16 cellular contexts compared by ENCODE assay signal in genomic region chr7:23622469-23622868, GRCh38. TPM values are rescaled to one million over a fixed set of nuclear protein-coding genes. Genes with fewer than 3 reads are reported as not detected.
DNase-seq lines count a peak whose midpoint lies in the region; ATAC-seq and TF ChIP-seq lines count a peak whose summit lies in the region.
"Had no signal": no experiment of that assay in that cellular context is flagged by ENCODE, and none has a peak within 500 bp of the region (broad histone marks: within the 10 kb centered on the region; RNA-seq: fewer than 3 reads in every experiment).

No MANE protein-coding gene starts in this region.

- H2BK5ac ChIP-seq in trophoblast cell (ENCODE audit: low read depth, low read length, poor library complexity) = no peak overlapping the region

- H3K4ac ChIP-seq in trophoblast cell (ENCODE audit: low read depth, low read length) = no peak overlapping the region

- H3K79me2 ChIP-seq in trophoblast cell (ENCODE audit: control insufficient read depth, insufficient read depth, low read length, poor library complexity) = no peaks in the 10 kb centered on the region

- H3K4me1 ChIP-seq in RWPE2 (ENCODE audit: insufficient read depth, poor library complexity, severe bottlenecking) = no peaks in the 10 kb centered on the region
- peaks cover 0 to 2% of the 10 kb centered on the region in 2 experiments for H3K4me1 ChIP-seq in trophoblast cell (ENCODE audit: control insufficient read depth in 1 of 2, insufficient read depth in 2 of 2, low read length in 2 of 2)
- H3K4me1 ChIP-seq: right atrium auricular region had no signal

- H3K27ac ChIP-seq in RWPE2 (ENCODE audit: poor library complexity, severe bottlenecking) (no peak overlapping the region), trophoblast cell (ENCODE audit: low read depth, low read length) (no peak overlapping the region)
- H3K27ac ChIP-seq: HL-60, neutrophil, right atrium auricular region had no signal

- H3K18ac ChIP-seq in trophoblast cell (ENCODE audit: low read length) = no peak overlapping the region

- H2AFZ ChIP-seq in trophoblast cell (ENCODE audit: insufficient read depth, low read length, poor library complexity) = no peak overlapping the region

- no peak overlapping the region for H4K91ac ChIP-seq in trophoblast cell (ENCODE audit: low read depth, low read length)

- TF ChIP-seq CTCF in RWPE2 (IDR thresholded peaks at IDR 0.05; ENCODE audit: poor library complexity, severe bottlenecking) (no peak), fibroblast of pulmonary artery (IDR thresholded peaks at IDR 0.05; ENCODE audit: low read length, missing control alignments) (no peak)

- H2BK12ac ChIP-seq in trophoblast cell (ENCODE audit: low read length) = no peak overlapping the region

- no peaks in the 10 kb centered on the region for H3K36me3 ChIP-seq in RWPE2 (ENCODE audit: low read depth)
- H3K36me3 ChIP-seq in trophoblast cell (ENCODE audit: control insufficient read depth in 1 of 2, insufficient read depth in 2 of 2, low read length in 2 of 2) = peaks cover 0 to 2% of the 10 kb centered on the region in 2 experiments

- H3K27me3 ChIP-seq in RWPE2 (ENCODE audit: insufficient read depth, poor library complexity, severe bottlenecking) (peaks cover 3% of the 10 kb centered on the region), trophoblast cell (ENCODE audit: insufficient read depth, low read length) (no peaks in the 10 kb centered on the region)
- H3K27me3 ChIP-seq: neutrophil, right atrium auricular region had no signal

- H3K14ac ChIP-seq in trophoblast cell (ENCODE audit: low read length) = no peak overlapping the region

- no peak overlapping the region for H3K9ac ChIP-seq in trophoblast cell (ENCODE audit: low read length)

- no peak overlapping the region for H2AK5ac ChIP-seq in trophoblast cell (ENCODE audit: low read length)

- peak; percentile 34 for DNase-seq in EH (ENCODE audit: low read depth)
- no peak for DNase-seq in RWPE2 (ENCODE audit: low spot score)
- peak; percentile 27 for DNase-seq in fibroblast of pulmonary artery (ENCODE audit: low read depth)
- DNase-seq in trophoblast cell = peak; percentile 1 to 77
- DNase-seq in NCI-H69 (lab: John Stamatoyannopoulos, UW) = no peak
- DNase-seq in activated CD8-positive, alpha-beta memory T cell treated with anti-CD3 and anti-CD28 coated beads, Interleukin-2, amount 50 U/mL, for 48 hours = no peak
- DNase-seq: activated naive CD8-positive, alpha-beta T cell treated with anti-CD3 and anti-CD28 coated beads for 36 hours; CD4-positive, alpha-beta T cell; kidney glomerular epithelial cell; NCI-H1092 treated with DMSO at 0.1 percent for 48 hours; NCI-H526 treated with DMSO at 0.1 percent for 48 hours had no signal

- H3K23ac ChIP-seq in trophoblast cell (ENCODE audit: low read length) = no peak overlapping the region

- H2BK120ac ChIP-seq in trophoblast cell (ENCODE audit: insufficient read depth, low read length, poor library complexity) = no peak overlapping the region

- H4K8ac ChIP-seq in trophoblast cell (ENCODE audit: low read depth, low read length) = no peak overlapping the region

- H3K79me1 ChIP-seq in trophoblast cell (ENCODE audit: low read length) = no peaks in the 10 kb centered on the region

- ATAC-seq in RWPE2 (ENCODE audit: low read depth) (0 out of 3 replicates have a peak, but pooled peaks have one; percentile 19), GM18909 (IDR thresholded peaks at IDR 0.05; ENCODE audit: poor library complexity, unreplicated experiment) (no peak), GM18907 (IDR thresholded peaks at IDR 0.05; ENCODE audit: unreplicated experiment) (no peak)

- no peak overlapping the region for H3K4me2 ChIP-seq in trophoblast cell (ENCODE audit: low read length)

- H4K12ac ChIP-seq in trophoblast cell (ENCODE audit: low read depth, low read length) = no peak overlapping the region

- H3K4me3 ChIP-seq in RWPE2 (ENCODE audit: severe bottlenecking) = no peak overlapping the region
- H3K4me3 ChIP-seq in fibroblast of pulmonary artery (replicated peaks; ENCODE audit: low read depth, low read length) = no peak overlapping the region
- no peak overlapping the region for H3K4me3 ChIP-seq in trophoblast cell (ENCODE audit: low read depth, low read length)
- H3K4me3 ChIP-seq: right atrium auricular region had no signal

- WGBS in trophoblast cell (ENCODE audit: extremely low coverage, insufficient coverage, insufficient read length) = no CpG with 5 or more reads among the region's 2 CpGs

- H3K9me3 ChIP-seq in RWPE2 (ENCODE audit: severe bottlenecking) (no peaks in the 10 kb centered on the region), trophoblast cell (ENCODE audit: insufficient read depth, low read depth, low read length) (no peaks in the 10 kb centered on the region)
- H3K9me3 ChIP-seq: neutrophil had no signal

RNA-seq across cellular contexts. Expression of gene CCDC126, which starts 25.3 kb away (rescaled TPM):
- polyA plus RNA-seq in trophoblast cell (2013) = 25.2 and 26.2 TPM in 2 replicates

RNA-seq across cellular contexts. Expression of gene FAM221A, which starts 57.5 kb away (rescaled TPM):
- 2.0 and 2.3 TPM in 2 replicates for polyA plus RNA-seq in trophoblast cell (2013)

Comparison
In these comparisons a context has a peak if more than half of its experiments do, and no peak if none do; other contexts are left out.
1. DNase-seq: peak in EH (single experiment), fibroblast of pulmonary artery (single experiment) and trophoblast cell (2 of 2); none in RWPE2 (single experiment), NCI-H69 (single experiment) and activated CD8-positive, alpha-beta memory T cell treated with anti-CD3 and anti-CD28 coated beads, Interleukin-2, amount 50 U/mL, for 48 hours (single experiment).